In the genomic region with DNA sequence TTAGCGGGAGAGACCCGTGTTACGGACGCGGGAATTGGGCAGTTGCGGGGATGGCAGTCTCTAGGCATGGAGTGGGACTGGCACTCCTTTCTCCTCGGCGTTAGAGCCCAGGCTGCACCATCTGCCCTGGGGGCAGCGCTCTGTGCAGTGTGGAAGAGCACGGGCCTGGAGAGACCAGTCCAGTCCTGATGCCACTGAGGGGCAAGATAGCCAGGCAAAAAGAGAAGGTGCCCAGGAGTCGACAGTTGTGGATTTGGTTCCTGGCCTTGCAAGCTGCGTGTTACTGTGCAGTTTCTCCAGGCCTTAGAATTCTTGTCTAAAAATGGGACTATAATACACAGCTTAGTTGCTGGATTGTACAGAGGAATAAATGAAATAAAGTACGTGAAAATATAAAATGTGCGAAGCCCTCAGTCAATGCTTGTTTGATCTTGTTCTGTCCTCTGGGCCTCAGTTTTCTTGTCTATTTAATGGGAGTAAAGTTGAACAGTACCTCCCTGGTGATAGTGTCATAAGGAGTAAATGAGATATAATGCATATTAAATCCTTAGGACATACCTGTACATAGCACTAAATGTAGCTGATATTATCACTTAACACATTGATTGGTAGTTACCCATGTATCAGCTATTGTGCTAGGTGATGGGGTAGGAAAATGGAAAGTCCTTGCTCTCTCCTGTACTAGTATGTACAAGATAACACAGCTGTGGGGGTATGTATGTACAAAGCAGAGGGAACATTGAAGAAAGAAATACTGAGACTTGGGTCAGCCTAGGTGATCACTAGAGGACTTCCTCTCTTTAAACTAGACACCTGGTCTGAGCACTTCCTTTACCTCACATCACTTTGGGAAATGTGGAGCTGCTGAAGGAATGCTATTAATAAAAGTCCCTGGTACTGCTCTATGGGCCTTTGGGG, we compare ENCODE assay signal across 8 cellular contexts. TPM values are rescaled to one million over a fixed set of nuclear protein-coding genes. Genes with fewer than 3 reads are reported as not detected.
DNase-seq lines count a peak whose midpoint lies in the region; ATAC-seq, FAIRE-seq and TF ChIP-seq lines count a peak whose summit lies in the region.

No MANE protein-coding gene starts in this region.

- POLR2A ChIA-PET in endothelial cell of umbilical vein (lab: Charles Lee) = no interaction called here

- intact Hi-C loops in endothelial cell of umbilical vein (cut with micrococcal nuclease) = loop anchor here (5.0 kb wide), 1 partner anchor 69 kb away; no protein-coding TSS in a partner anchor

- H3K27ac Mint-ChIP-seq in neural crest cell (ENCODE audit: unreplicated experiment) = peak overlapping the region; percentile 95

- H3K4me3 ChIP-seq in Peyer's patch (peak overlapping the region; percentile 68 to 93 (median 86)), endothelial cell of umbilical vein (replicated peaks in 1 of 3; ENCODE audit: insufficient read depth in 1 of 3, low read depth in 1 of 3, low read length in 3 of 3) (peak overlapping the region; percentile 48 to 80 (median 57))

- dilution Hi-C loops in endothelial cell of umbilical vein (cut with MboI; ENCODE audit: extremely low pct_ligation_motif_present, low sequenced_read_pairs) = no loop called here

- peaks cover 4 to 17% (median 7%) of the 10 kb centered on the region in 4 donors for H3K4me1 ChIP-seq in Peyer's patch
- H3K4me1 ChIP-seq in endothelial cell of umbilical vein (ENCODE audit: control insufficient read depth, extremely low read depth, insufficient read depth, low read length) = peaks cover 12% of the 10 kb centered on the region

- peak overlapping the region; percentile 17 for H2AFZ ChIP-seq in endothelial cell of umbilical vein (ENCODE audit: low read depth, low read length)

- peaks cover 6% of the 10 kb centered on the region for H4K20me1 ChIP-seq in endothelial cell of umbilical vein (replicated peaks; ENCODE audit: control insufficient read depth, extremely low read depth, insufficient read depth, low read length)

- H3K9me3 ChIP-seq in Peyer's patch = no peaks in the 10 kb centered on the region
- H3K9me3 ChIP-seq in endothelial cell of umbilical vein (replicated peaks; ENCODE audit: control insufficient read depth, insufficient read depth, low read length) = no peaks in the 10 kb centered on the region

- peak overlapping the region; percentile 91 for H3K4me3 Mint-ChIP-seq in neural crest cell

- FAIRE-seq in endothelial cell of umbilical vein (lab: Jason Lieb, UNC) = peak; percentile 47

- H3K36me3 ChIP-seq in Peyer's patch (no peaks in the 10 kb centered on the region), endothelial cell of umbilical vein (ENCODE audit: control insufficient read depth in 2 of 2, extremely low read depth in 1 of 2, insufficient read depth in 2 of 2, low read length in 2 of 2) (peaks cover 0 to 2% of the 10 kb centered on the region in 2 experiments)

- CTCF ChIA-PET in endothelial cell of umbilical vein (lab: Charles Lee) = interaction anchor here (1.2 kb wide), 1 partner anchor 172 kb away, joined by 3 read pairs; no protein-coding TSS in a partner anchor

- TF ChIP-seq CTCF in Peyer's patch (IDR thresholded peaks at IDR 0.05) (no peak), endothelial cell of umbilical vein (IDR thresholded peaks at IDR 0.05; ENCODE audit: extremely low read depth in 1 of 2, insufficient read depth in 1 of 2, low read depth in 1 of 2, low read length in 2 of 2) (no peak), neural crest cell (conservative IDR thresholded peaks at IDR 0.05) (no peak)

- H3K27ac ChIP-seq in Peyer's patch (peak overlapping the region in 3 of 4 donors; percentile 72 to 80 (median 77)), endothelial cell of umbilical vein (ENCODE audit: insufficient read depth, low read depth, low read length) (peak overlapping the region; percentile 29)

- peaks cover 3% of the 10 kb centered on the region for H3K27me3 Mint-ChIP-seq in neural crest cell (ENCODE audit: low read depth)

- H3K27me3 ChIP-seq in Peyer's patch (no peaks in the 10 kb centered on the region), endothelial cell of umbilical vein (ENCODE audit: control insufficient read depth in 2 of 2, insufficient read depth in 2 of 2, low read length in 2 of 2) (no peaks in the 10 kb centered on the region)

- no peaks in the 10 kb centered on the region for H3K36me3 Mint-ChIP-seq in neural crest cell (ENCODE audit: low read depth)

- no peaks in the 10 kb centered on the region for H3K9me3 Mint-ChIP-seq in neural crest cell

- DNase-seq in Peyer's patch (no peak), endothelial cell of umbilical vein (ENCODE audit: low read depth, low spot score) (no peak), neural crest cell (ENCODE audit: low read depth, low spot score) (no peak), NCI-H526 (lab: John Stamatoyannopoulos, UW) (no peak)
- no peak for DNase-seq in activated CD4-positive, alpha-beta T cell treated with anti-CD3 and anti-CD28 coated beads for 4 hours
- no peak for DNase-seq in activated CD4-positive, CD25-positive, alpha-beta regulatory T cell (lab: John Stamatoyannopoulos, UW)

- TSS peak; percentile 47 for BruUV-seq in endothelial cell of umbilical vein (replicated peaks; lab: Mats Ljungman, UMichigan)

- H3K4me2 ChIP-seq in endothelial cell of umbilical vein (ENCODE audit: insufficient read depth, low read length) = peak overlapping the region; percentile 33

- TF ChIP-seq POLR2A in Peyer's patch (IDR thresholded peaks at IDR 0.05) (no peak), endothelial cell of umbilical vein (IDR thresholded peaks at IDR 0.05; ENCODE audit: low read depth, low read length) (no peak)

- peaks cover 48% of the 10 kb centered on the region for H3K79me2 ChIP-seq in endothelial cell of umbilical vein (ENCODE audit: control insufficient read depth, insufficient read depth, low read length)

- H3K4me1 Mint-ChIP-seq in neural crest cell = peaks cover 27% of the 10 kb centered on the region

- H3K9me1 ChIP-seq in endothelial cell of umbilical vein (replicated peaks; ENCODE audit: control insufficient read depth, extremely low read depth, insufficient read depth, low read length) = no peaks in the 10 kb centered on the region

- ATAC-seq in GM19324 (IDR thresholded peaks at IDR 0.05; ENCODE audit: low FRiP score, unreplicated experiment) = peak; percentile 1
- ATAC-seq in GM18870 (IDR thresholded peaks at IDR 0.05; ENCODE audit: unreplicated experiment) = no peak

- H3K9ac ChIP-seq in endothelial cell of umbilical vein (replicated peaks; ENCODE audit: extremely low read depth, insufficient read depth, low read length) = peak overlapping the region; percentile 72

TF ChIP-seq in endothelial cell of umbilical vein, 7 proteins besides CTCF, POLR2A, EP300 and RAD21:
- no peak for TF ChIP-seq FOS (IDR thresholded peaks at IDR 0.05; ENCODE audit: borderline replicate concordance, insufficient read depth, low read length)
- TF ChIP-seq JUN (IDR thresholded peaks at IDR 0.05; ENCODE audit: borderline replicate concordance, insufficient read depth, insufficient read length, low read depth) = no peak
- TF ChIP-seq MYC (IDR thresholded peaks at IDR 0.05; ENCODE audit: low read depth, low read length) = no peak
- TF ChIP-seq, protein P1, sequence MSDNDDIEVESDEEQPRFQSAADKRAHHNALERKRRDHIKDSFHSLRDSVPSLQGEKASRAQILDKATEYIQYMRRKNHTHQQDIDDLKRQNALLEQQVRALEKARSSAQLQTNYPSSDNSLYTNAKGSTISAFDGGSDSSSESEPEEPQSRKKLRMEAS (IDR thresholded peaks at IDR 0.05; ENCODE audit: insufficient read depth, insufficient read length) = no peak

RNA-seq across cellular contexts. Expression of a gene that starts 1.2 kb away (rescaled TPM):
- 100 to 1,000 TPM in 1 of 4 donors, 10 to 100 TPM in 3; 28.4 to 184 (median 66.3) TPM for total RNA-seq in Peyer's patch
- 91.9 and 107 TPM in 2 replicates for total RNA-seq in endothelial cell of umbilical vein
- polyA plus RNA-seq in endothelial cell of umbilical vein = 48.5 and 73.2 TPM in 2 replicates
- polyA plus RNA-seq in endothelial cell of umbilical vein (2011; cell fraction: cytosol; rRNA removed) = 108 and 118 TPM in 2 replicates
- polyA plus RNA-seq in endothelial cell of umbilical vein (2011; cell fraction: nucleus; rRNA removed) = 61.4 and 67.8 TPM in 2 replicates
- 95.3 and 134 TPM in 2 replicates for polyA plus RNA-seq in endothelial cell of umbilical vein (2012)
- polyA minus RNA-seq in endothelial cell of umbilical vein = 222 and 286 TPM in 2 replicates
- 42.4 TPM for polyA minus RNA-seq in endothelial cell of umbilical vein (2011; cell fraction: cytosol; rRNA and poly(A)+ RNA removed)
- 67.5 and 93.3 TPM in 2 replicates for polyA minus RNA-seq in endothelial cell of umbilical vein (2011; cell fraction: nucleus; rRNA and poly(A)+ RNA removed)
- total RNA-seq in neural crest cell = 219 and 232 TPM in 2 replicates
